In the genomic region with DNA sequence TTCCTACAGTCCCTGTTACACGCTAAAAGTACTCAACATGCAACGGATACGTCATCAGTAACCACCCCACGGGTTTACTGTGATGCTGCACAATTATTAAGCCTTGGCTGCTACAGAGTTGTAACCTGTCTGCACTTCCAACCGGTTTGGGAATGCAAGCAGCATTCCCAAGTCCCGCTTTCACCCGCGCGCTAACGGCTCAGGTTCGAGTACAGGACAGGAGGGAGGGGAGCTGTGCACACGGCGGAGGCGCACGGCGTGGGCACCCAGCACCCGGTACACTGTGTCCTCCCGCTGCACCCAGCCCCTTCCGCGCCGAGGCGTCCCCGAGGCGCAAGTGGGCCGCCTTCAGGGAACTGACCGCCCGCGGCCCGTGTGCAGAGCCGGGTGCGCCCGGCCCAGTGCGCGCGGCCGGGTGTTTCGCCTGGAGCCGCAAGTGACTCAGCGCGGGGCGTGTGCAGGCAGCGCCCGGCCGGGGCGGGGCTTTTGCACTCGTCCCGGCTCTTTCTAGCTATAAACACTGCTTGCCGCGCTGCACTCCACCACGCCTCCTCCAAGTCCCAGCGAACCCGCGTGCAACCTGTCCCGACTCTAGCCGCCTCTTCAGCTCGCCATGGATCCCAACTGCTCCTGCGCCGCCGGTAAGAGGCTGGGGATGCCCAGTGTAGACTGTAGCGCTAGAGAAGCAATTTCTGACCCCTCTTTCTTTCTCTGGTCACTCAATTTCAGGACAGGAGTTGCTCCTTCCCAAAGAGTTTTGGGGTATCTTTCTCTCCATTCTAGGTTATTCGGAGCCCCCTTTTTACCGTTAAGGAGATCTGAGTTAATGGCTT, we compare ENCODE assay signal across 1 cellular context.
TF ChIP-seq lines count a peak whose summit lies in the region.

A gene (plus strand): TSS at position 542 of the 833 bp plus-strand sequence. CDS start 72 bp downstream, at position 614.

TF ChIP-seq in HepG2, 621 proteins besides CTCF, POLR2A, EP300 and RAD21 (continued from another document and continues in another):
- TF ChIP-seq, protein P1, sequence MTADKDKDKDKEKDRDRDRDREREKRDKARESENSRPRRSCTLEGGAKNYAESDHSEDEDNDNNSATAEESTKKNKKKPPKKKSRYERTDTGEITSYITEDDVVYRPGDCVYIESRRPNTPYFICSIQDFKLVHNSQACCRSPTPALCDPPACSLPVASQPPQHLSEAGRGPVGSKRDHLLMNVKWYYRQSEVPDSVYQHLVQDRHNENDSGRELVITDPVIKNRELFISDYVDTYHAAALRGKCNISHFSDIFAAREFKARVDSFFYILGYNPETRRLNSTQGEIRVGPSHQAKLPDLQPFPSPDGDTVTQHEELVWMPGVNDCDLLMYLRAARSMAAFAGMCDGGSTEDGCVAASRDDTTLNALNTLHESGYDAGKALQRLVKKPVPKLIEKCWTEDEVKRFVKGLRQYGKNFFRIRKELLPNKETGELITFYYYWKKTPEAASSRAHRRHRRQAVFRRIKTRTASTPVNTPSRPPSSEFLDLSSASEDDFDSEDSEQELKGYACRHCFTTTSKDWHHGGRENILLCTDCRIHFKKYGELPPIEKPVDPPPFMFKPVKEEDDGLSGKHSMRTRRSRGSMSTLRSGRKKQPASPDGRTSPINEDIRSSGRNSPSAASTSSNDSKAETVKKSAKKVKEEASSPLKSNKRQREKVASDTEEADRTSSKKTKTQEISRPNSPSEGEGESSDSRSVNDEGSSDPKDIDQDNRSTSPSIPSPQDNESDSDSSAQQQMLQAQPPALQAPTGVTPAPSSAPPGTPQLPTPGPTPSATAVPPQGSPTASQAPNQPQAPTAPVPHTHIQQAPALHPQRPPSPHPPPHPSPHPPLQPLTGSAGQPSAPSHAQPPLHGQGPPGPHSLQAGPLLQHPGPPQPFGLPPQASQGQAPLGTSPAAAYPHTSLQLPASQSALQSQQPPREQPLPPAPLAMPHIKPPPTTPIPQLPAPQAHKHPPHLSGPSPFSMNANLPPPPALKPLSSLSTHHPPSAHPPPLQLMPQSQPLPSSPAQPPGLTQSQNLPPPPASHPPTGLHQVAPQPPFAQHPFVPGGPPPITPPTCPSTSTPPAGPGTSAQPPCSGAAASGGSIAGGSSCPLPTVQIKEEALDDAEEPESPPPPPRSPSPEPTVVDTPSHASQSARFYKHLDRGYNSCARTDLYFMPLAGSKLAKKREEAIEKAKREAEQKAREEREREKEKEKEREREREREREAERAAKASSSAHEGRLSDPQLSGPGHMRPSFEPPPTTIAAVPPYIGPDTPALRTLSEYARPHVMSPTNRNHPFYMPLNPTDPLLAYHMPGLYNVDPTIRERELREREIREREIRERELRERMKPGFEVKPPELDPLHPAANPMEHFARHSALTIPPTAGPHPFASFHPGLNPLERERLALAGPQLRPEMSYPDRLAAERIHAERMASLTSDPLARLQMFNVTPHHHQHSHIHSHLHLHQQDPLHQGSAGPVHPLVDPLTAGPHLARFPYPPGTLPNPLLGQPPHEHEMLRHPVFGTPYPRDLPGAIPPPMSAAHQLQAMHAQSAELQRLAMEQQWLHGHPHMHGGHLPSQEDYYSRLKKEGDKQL (CRISPR knock-in tag; IDR thresholded peaks at IDR 0.05; ENCODE audit: low read depth): no peak
- TF ChIP-seq ZSCAN12 (CRISPR knock-in tag; IDR thresholded peaks at IDR 0.05): peak; percentile 93; the same call in 1 of the 2 replicates
- TF ChIP-seq, protein P2, sequence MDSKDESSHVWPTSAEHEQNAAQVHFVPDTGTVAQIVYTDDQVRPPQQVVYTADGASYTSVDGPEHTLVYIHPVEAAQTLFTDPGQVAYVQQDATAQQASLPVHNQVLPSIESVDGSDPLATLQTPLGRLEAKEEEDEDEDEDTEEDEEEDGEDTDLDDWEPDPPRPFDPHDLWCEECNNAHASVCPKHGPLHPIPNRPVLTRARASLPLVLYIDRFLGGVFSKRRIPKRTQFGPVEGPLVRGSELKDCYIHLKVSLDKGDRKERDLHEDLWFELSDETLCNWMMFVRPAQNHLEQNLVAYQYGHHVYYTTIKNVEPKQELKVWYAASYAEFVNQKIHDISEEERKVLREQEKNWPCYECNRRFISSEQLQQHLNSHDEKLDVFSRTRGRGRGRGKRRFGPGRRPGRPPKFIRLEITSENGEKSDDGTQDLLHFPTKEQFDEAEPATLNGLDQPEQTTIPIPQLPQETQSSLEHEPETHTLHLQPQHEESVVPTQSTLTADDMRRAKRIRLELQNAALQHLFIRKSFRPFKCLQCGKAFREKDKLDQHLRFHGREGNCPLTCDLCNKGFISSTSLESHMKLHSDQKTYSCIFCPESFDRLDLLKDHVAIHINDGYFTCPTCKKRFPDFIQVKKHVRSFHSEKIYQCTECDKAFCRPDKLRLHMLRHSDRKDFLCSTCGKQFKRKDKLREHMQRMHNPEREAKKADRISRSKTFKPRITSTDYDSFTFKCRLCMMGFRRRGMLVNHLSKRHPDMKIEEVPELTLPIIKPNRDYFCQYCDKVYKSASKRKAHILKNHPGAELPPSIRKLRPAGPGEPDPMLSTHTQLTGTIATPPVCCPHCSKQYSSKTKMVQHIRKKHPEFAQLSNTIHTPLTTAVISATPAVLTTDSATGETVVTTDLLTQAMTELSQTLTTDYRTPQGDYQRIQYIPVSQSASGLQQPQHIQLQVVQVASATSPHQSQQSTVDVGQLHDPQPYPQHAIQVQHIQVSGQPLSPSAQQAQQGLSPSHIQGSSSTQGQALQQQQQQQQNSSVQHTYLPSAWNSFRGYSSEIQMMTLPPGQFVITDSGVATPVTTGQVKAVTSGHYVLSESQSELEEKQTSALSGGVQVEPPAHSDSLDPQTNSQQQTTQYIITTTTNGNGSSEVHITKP (CRISPR knock-in tag; IDR thresholded peaks at IDR 0.05; ENCODE audit: low read depth): no peak; the same call in 1 of the 2 replicates
- no peak for TF ChIP-seq TP53 (CRISPR knock-in tag; conservative IDR thresholded peaks at IDR 0.05)
- peak; percentile 24; the same call in 1 of the 2 replicates for TF ChIP-seq ZNF264 (CRISPR knock-in tag; IDR thresholded peaks at IDR 0.05)
- TF ChIP-seq ZNF776 (CRISPR knock-in tag; IDR thresholded peaks at IDR 0.05): peak; percentile 62; the same call in 1 of the 2 replicates
- TF ChIP-seq, protein P3, sequence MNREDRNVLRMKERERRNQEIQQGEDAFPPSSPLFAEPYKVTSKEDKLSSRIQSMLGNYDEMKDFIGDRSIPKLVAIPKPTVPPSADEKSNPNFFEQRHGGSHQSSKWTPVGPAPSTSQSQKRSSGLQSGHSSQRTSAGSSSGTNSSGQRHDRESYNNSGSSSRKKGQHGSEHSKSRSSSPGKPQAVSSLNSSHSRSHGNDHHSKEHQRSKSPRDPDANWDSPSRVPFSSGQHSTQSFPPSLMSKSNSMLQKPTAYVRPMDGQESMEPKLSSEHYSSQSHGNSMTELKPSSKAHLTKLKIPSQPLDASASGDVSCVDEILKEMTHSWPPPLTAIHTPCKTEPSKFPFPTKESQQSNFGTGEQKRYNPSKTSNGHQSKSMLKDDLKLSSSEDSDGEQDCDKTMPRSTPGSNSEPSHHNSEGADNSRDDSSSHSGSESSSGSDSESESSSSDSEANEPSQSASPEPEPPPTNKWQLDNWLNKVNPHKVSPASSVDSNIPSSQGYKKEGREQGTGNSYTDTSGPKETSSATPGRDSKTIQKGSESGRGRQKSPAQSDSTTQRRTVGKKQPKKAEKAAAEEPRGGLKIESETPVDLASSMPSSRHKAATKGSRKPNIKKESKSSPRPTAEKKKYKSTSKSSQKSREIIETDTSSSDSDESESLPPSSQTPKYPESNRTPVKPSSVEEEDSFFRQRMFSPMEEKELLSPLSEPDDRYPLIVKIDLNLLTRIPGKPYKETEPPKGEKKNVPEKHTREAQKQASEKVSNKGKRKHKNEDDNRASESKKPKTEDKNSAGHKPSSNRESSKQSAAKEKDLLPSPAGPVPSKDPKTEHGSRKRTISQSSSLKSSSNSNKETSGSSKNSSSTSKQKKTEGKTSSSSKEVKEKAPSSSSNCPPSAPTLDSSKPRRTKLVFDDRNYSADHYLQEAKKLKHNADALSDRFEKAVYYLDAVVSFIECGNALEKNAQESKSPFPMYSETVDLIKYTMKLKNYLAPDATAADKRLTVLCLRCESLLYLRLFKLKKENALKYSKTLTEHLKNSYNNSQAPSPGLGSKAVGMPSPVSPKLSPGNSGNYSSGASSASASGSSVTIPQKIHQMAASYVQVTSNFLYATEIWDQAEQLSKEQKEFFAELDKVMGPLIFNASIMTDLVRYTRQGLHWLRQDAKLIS (CRISPR knock-in tag; IDR thresholded peaks at IDR 0.05): 0 out of 2 replicates have a peak, but pooled peaks have one; percentile 54
- TF ChIP-seq ZNF713 (CRISPR knock-in tag; IDR thresholded peaks at IDR 0.05): no peak
- TF ChIP-seq SALL1 (CRISPR knock-in tag; IDR thresholded peaks at IDR 0.05): peak; percentile 83
- TF ChIP-seq ZNF577 (CRISPR knock-in tag; IDR thresholded peaks at IDR 0.05; ENCODE audit: borderline replicate concordance, low read depth): no peak
- TF ChIP-seq, protein P4, sequence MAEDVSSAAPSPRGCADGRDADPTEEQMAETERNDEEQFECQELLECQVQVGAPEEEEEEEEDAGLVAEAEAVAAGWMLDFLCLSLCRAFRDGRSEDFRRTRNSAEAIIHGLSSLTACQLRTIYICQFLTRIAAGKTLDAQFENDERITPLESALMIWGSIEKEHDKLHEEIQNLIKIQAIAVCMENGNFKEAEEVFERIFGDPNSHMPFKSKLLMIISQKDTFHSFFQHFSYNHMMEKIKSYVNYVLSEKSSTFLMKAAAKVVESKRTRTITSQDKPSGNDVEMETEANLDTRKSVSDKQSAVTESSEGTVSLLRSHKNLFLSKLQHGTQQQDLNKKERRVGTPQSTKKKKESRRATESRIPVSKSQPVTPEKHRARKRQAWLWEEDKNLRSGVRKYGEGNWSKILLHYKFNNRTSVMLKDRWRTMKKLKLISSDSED (CRISPR knock-in tag; IDR thresholded peaks at IDR 0.05): no peak
- TF ChIP-seq ZNF737 (CRISPR knock-in tag; IDR thresholded peaks at IDR 0.05; ENCODE audit: borderline replicate concordance): no peak
- TF ChIP-seq NAIF1 (CRISPR knock-in tag; IDR thresholded peaks at IDR 0.05; ENCODE audit: borderline replicate concordance): no peak
- TF ChIP-seq CBX5 (CRISPR knock-in tag; IDR thresholded peaks at IDR 0.05; ENCODE audit: borderline replicate concordance): no peak
- no peak for TF ChIP-seq IKZF1 (IDR thresholded peaks at IDR 0.05)
- TF ChIP-seq KAT8 (CRISPR knock-in tag; IDR thresholded peaks at IDR 0.05): peak; percentile 69; the same call in 1 of the 2 replicates
- TF ChIP-seq KMT2A (CRISPR knock-in tag; IDR thresholded peaks at IDR 0.05): peak; percentile 67; the same call in 1 of the 2 replicates
- TF ChIP-seq FOXP1 (IDR thresholded peaks at IDR 0.05): no peak
- TF ChIP-seq FOXP1 (CRISPR knock-in tag; IDR thresholded peaks at IDR 0.05): peak; percentile 38; the same call in 1 of the 2 replicates
- TF ChIP-seq, protein P5, sequence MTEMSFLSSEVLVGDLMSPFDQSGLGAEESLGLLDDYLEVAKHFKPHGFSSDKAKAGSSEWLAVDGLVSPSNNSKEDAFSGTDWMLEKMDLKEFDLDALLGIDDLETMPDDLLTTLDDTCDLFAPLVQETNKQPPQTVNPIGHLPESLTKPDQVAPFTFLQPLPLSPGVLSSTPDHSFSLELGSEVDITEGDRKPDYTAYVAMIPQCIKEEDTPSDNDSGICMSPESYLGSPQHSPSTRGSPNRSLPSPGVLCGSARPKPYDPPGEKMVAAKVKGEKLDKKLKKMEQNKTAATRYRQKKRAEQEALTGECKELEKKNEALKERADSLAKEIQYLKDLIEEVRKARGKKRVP (CRISPR knock-in tag; IDR thresholded peaks at IDR 0.05): peak in 1 of 2 experiments; percentile 68; a peak in 1 of 4 replicates
- TF ChIP-seq, protein P6, sequence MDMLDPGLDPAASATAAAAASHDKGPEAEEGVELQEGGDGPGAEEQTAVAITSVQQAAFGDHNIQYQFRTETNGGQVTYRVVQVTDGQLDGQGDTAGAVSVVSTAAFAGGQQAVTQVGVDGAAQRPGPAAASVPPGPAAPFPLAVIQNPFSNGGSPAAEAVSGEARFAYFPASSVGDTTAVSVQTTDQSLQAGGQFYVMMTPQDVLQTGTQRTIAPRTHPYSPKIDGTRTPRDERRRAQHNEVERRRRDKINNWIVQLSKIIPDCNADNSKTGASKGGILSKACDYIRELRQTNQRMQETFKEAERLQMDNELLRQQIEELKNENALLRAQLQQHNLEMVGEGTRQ (IDR thresholded peaks at IDR 0.05; ENCODE audit: low read depth, low read length): no peak
- TF ChIP-seq, protein P6 (CRISPR knock-in tag; IDR thresholded peaks at IDR 0.05; ENCODE audit: borderline replicate concordance): no peak
- TF ChIP-seq TEAD3 (CRISPR knock-in tag; optimal IDR thresholded peaks at IDR 0.05; ENCODE audit: borderline replicate concordance): no peak
- peak; percentile 90 for TF ChIP-seq ZNF766 (CRISPR knock-in tag; IDR thresholded peaks at IDR 0.05; ENCODE audit: borderline replicate concordance)
- TF ChIP-seq, protein P7, sequence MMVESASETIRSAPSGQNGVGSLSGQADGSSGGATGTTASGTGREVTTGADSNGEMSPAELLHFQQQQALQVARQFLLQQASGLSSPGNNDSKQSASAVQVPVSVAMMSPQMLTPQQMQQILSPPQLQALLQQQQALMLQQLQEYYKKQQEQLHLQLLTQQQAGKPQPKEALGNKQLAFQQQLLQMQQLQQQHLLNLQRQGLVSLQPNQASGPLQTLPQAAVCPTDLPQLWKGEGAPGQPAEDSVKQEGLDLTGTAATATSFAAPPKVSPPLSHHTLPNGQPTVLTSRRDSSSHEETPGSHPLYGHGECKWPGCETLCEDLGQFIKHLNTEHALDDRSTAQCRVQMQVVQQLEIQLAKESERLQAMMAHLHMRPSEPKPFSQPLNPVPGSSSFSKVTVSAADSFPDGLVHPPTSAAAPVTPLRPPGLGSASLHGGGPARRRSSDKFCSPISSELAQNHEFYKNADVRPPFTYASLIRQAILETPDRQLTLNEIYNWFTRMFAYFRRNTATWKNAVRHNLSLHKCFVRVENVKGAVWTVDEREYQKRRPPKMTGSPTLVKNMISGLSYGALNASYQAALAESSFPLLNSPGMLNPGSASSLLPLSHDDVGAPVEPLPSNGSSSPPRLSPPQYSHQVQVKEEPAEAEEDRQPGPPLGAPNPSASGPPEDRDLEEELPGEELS (CRISPR knock-in tag; IDR thresholded peaks at IDR 0.05): 0 out of 2 replicates have a peak, but pooled peaks have one; percentile 75
- TF ChIP-seq, protein P8, sequence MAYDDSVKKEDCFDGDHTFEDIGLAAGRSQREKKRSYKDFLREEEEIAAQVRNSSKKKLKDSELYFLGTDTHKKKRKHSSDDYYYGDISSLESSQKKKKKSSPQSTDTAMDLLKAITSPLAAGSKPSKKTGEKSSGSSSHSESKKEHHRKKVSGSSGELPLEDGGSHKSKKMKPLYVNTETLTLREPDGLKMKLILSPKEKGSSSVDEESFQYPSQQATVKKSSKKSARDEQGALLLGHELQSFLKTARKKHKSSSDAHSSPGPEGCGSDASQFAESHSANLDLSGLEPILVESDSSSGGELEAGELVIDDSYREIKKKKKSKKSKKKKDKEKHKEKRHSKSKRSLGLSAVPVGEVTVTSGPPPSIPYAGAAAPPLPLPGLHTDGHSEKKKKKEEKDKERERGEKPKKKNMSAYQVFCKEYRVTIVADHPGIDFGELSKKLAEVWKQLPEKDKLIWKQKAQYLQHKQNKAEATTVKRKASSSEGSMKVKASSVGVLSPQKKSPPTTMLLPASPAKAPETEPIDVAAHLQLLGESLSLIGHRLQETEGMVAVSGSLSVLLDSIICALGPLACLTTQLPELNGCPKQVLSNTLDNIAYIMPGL (CRISPR knock-in tag; IDR thresholded peaks at IDR 0.05; ENCODE audit: borderline replicate concordance in 1 of 2, low read depth in 1 of 2): peak; percentile 66 to 77; a peak in 3 of 4 replicates
- TF ChIP-seq ZNF260 (CRISPR knock-in tag; IDR thresholded peaks at IDR 0.05; ENCODE audit: borderline replicate concordance, low read depth): no peak
